11 cellular contexts compared by ENCODE assay signal in the genomic region with DNA sequence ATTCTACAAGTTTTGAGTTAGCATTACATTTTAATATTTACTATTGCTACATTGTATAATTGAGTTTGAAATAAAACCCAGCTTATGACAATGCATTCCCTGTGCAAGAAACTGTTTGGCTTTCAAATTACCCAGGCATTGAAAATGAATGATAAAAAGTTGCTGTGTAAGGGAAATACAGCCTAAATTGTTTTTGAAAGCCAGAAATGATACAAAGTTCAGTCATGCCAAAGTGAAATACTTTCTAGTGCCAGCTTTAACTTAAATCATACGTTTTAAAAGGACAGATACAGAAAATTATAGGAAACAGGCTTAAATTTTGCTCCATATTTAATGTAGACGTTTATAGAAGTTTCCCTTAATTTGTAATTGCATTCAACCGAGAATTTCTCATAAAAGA. TPM values are rescaled to one million over a fixed set of nuclear protein-coding genes. Genes with fewer than 3 reads are reported as not detected.
DNase-seq lines count a peak whose midpoint lies in the region; ATAC-seq and TF ChIP-seq lines count a peak whose summit lies in the region.
"Had no signal": no experiment of that assay in that cellular context is flagged by ENCODE, and none has a peak within 500 bp of the region (broad histone marks: within the 10 kb centered on the region; RNA-seq: fewer than 3 reads in every experiment).

No MANE protein-coding gene starts in this region.

- H3K27ac ChIP-seq in breast epithelium (no peak overlapping the region), iPS-18a (ENCODE audit: low read length) (no peak overlapping the region)

- H3K4me3 Mint-ChIP-seq in MCF 10A (ENCODE audit: unreplicated experiment), result peak overlapping the region; percentile 48
- H3K4me3 Mint-ChIP-seq in activated T-helper 17 cell treated with anti-CD3 and anti-CD28 coated beads, Interleukin-2, amount 50 U/mL, for 72 hours, result peak overlapping the region; percentile 95

- H3K9me3 ChIP-seq in breast epithelium (no peaks in the 10 kb centered on the region), iPS-18a (ENCODE audit: control insufficient read depth, low read depth, low read length) (no peaks in the 10 kb centered on the region)
- H3K9me3 ChIP-seq: ascending aorta, Caco-2 had no signal

- H3K4me1 ChIP-seq in breast epithelium (peaks cover 4 to 6% of the 10 kb centered on the region in 2 donors), iPS-18a (ENCODE audit: control insufficient read depth, low read depth, low read length) (peaks cover 11% of the 10 kb centered on the region)

- H3K9ac ChIP-seq in iPS-18a (ENCODE audit: low read length), result no peak overlapping the region

- DNase-seq in MCF 10A (ENCODE audit: unreplicated experiment) (no peak), breast epithelium (ENCODE audit: low spot score in 2 of 2) (no peak), D341Med (ENCODE audit: low spot score) (no peak), T1000 (lab: John Stamatoyannopoulos, UW) (no peak)
- DNase-seq: NCI-H526 had no signal

- H3K36me3 ChIP-seq in breast epithelium (no peaks in the 10 kb centered on the region), iPS-18a (ENCODE audit: control insufficient read depth, low read depth, low read length) (peaks cover 23% of the 10 kb centered on the region)

- peaks cover 16% of the 10 kb centered on the region for H3K4me1 Mint-ChIP-seq in MCF 10A (ENCODE audit: insufficient read depth, unreplicated experiment)
- peaks cover 15% of the 10 kb centered on the region for H3K4me1 Mint-ChIP-seq in activated T-helper 17 cell treated with anti-CD3 and anti-CD28 coated beads, Interleukin-2, amount 50 U/mL, for 72 hours

- peak overlapping the region; percentile 67 for H3K27ac Mint-ChIP-seq in MCF 10A (ENCODE audit: low read depth, unreplicated experiment)
- H3K27ac Mint-ChIP-seq in activated T-helper 17 cell treated with anti-CD3 and anti-CD28 coated beads, Interleukin-2, amount 50 U/mL, for 72 hours, result peak overlapping the region; percentile 87

- H3K27me3 ChIP-seq in breast epithelium (no peaks in the 10 kb centered on the region), iPS-18a (ENCODE audit: control insufficient read depth, insufficient read depth, low read length) (no peaks in the 10 kb centered on the region)
- H3K27me3 ChIP-seq: ascending aorta had no signal

- TF ChIP-seq POLR2A in breast epithelium (IDR thresholded peaks at IDR 0.05), result no peak

- CTCF ChIA-PET in MCF 10A (lab: Yijun Ruan, JAX), result interaction anchor here (0.7 kb wide), 2 partner anchors 9 to 238 kb away, joined by 3 read pairs; no protein-coding TSS in a partner anchor

- POLR2A ChIA-PET in MCF 10A (lab: Yijun Ruan, JAX), result interaction anchor here (1.9 to 8.1 kb wide), 7 partner anchors 9 to 228 kb away, joined by 5 to 280 read pairs (median 126); partner anchors contain the start of genes DNAAF2, KLHDC2, LRR1 and RPS29

- H3K36me3 Mint-ChIP-seq in MCF 10A (ENCODE audit: insufficient read depth, unreplicated experiment), result peaks cover 68% of the 10 kb centered on the region
- H3K36me3 Mint-ChIP-seq in activated T-helper 17 cell treated with anti-CD3 and anti-CD28 coated beads, Interleukin-2, amount 50 U/mL, for 72 hours (ENCODE audit: low read depth), result peaks cover 94% of the 10 kb centered on the region

- BruUV-seq in MCF 10A (replicated peaks; lab: Mats Ljungman, UMichigan), result no TSS peak

- no peak for TF ChIP-seq CTCF in MCF 10A (IDR thresholded peaks at IDR 0.05; ENCODE audit: unreplicated experiment)
- TF ChIP-seq CTCF in breast epithelium (IDR thresholded peaks at IDR 0.05), result no peak

- no peaks in the 10 kb centered on the region for H3K27me3 Mint-ChIP-seq in MCF 10A (ENCODE audit: insufficient read depth, unreplicated experiment)
- no peaks in the 10 kb centered on the region for H3K27me3 Mint-ChIP-seq in activated T-helper 17 cell treated with anti-CD3 and anti-CD28 coated beads, Interleukin-2, amount 50 U/mL, for 72 hours

- no peaks in the 10 kb centered on the region for H3K9me3 Mint-ChIP-seq in MCF 10A (ENCODE audit: unreplicated experiment)
- H3K9me3 Mint-ChIP-seq in activated T-helper 17 cell treated with anti-CD3 and anti-CD28 coated beads, Interleukin-2, amount 50 U/mL, for 72 hours, result no peaks in the 10 kb centered on the region

- H3K4me3 ChIP-seq in breast epithelium (peak overlapping the region in 1 of 3 donors; percentile 4), iPS-18a (ENCODE audit: low read length) (peak overlapping the region; percentile 91)

- ATAC-seq in activated T-helper 17 cell treated with anti-CD3 and anti-CD28 coated beads, Interleukin-2, amount 50 U/mL, for 72 hours (replicated peaks), result no peak
- ATAC-seq in HG03571 (IDR thresholded peaks at IDR 0.05; ENCODE audit: unreplicated experiment) (no peak), GM21367 (IDR thresholded peaks at IDR 0.05; ENCODE audit: unreplicated experiment) (no peak)

- intact Hi-C loops in MCF 10A (cut with micrococcal nuclease) (loop anchor here (5.0 kb wide), 1 partner anchor 161 kb away; no protein-coding TSS in a partner anchor), breast epithelium (cut with DNase I; ENCODE audit: low total_unique reads) (loop anchor here (5.0 to 10.0 kb wide), 2 partner anchors 144 to 211 kb away; partner anchors contain the start of gene KLHDC2)

RNA-seq across cellular contexts. Expression of gene MGAT2, which starts 2.8 kb away (rescaled TPM):
- total RNA-seq in MCF 10A (2022) (43.8 and 44.3 TPM in 2 replicates), breast epithelium (10 to 100 TPM; 21.6 to 24.9 (median 22.1) TPM)
- total RNA-seq in activated T-helper 17 cell treated with anti-CD3 and anti-CD28 coated beads, Interleukin-2, amount 50 U/mL, for 72 hours, result 10 to 100 TPM; 44.6 to 49.3 TPM

RNA-seq across cellular contexts. Expression of gene RPL36AL, which starts 3.0 kb away (rescaled TPM):
- total RNA-seq in MCF 10A (2022), result 257 and 299 TPM in 2 replicates
- total RNA-seq in breast epithelium, result 100 to 1,000 TPM; 161 to 303 (median 269) TPM
- total RNA-seq in activated T-helper 17 cell treated with anti-CD3 and anti-CD28 coated beads, Interleukin-2, amount 50 U/mL, for 72 hours, result 100 to 1,000 TPM; 182 to 184 TPM

RNA-seq across cellular contexts. Expression of gene DNAAF2, which starts 11.7 kb away (rescaled TPM):
- total RNA-seq in MCF 10A (2022) (6.8 and 9.9 TPM in 2 replicates), breast epithelium (10 to 100 TPM in 2 of 3 donors, 1 to 10 TPM in 1; 7.2 to 15.8 (median 12.1) TPM)
- total RNA-seq in activated T-helper 17 cell treated with anti-CD3 and anti-CD28 coated beads, Interleukin-2, amount 50 U/mL, for 72 hours, result 10 to 100 TPM in 1 of 2 donors, 1 to 10 TPM in 1; 9.3 to 11.6 TPM

RNA-seq across cellular contexts. Expression of gene LRR1, which starts 24.6 kb away (rescaled TPM):
- 17.0 and 19.8 TPM in 2 replicates for total RNA-seq in MCF 10A (2022)
- total RNA-seq in breast epithelium, result 1 to 10 TPM; 7.9 to 9.8 (median 9.2) TPM
- 10 to 100 TPM; 29.6 to 62.2 TPM for total RNA-seq in activated T-helper 17 cell treated with anti-CD3 and anti-CD28 coated beads, Interleukin-2, amount 50 U/mL, for 72 hours
- total RNA-seq: ascending aorta had no signal

RNA-seq across cellular contexts. Expression of gene RPS29, which starts 37.2 kb away (rescaled TPM):
- total RNA-seq in MCF 10A (2022) (1,499 and 1,837 TPM in 2 replicates), breast epithelium (over 10,000 TPM in 2 of 3 donors, 1,000 to 10,000 TPM in 1; 6,323 to 14,663 (median 13,626) TPM)
- total RNA-seq in activated T-helper 17 cell treated with anti-CD3 and anti-CD28 coated beads, Interleukin-2, amount 50 U/mL, for 72 hours, result 1,000 to 10,000 TPM; 2,187 to 2,396 TPM
